ENCODE assay signal across 17 cellular contexts in genomic region chr2:121382744-121383143, GRCh38.
A peak's percentile ranks its signal among the peaks of the same experiment; 100 is the strongest.
DNase-seq lines count a peak whose midpoint lies in the region; ATAC-seq, FAIRE-seq and TF ChIP-seq lines count a peak whose summit lies in the region.
"Had no signal": no experiment of that assay in that cellular context is flagged by ENCODE, and none has a peak within 500 bp of the region (broad histone marks: within the 10 kb centered on the region; RNA-seq: fewer than 3 reads in every experiment).

No MANE protein-coding gene starts in this region.

- peaks cover 3% of the 10 kb centered on the region for H4K20me1 ChIP-seq in astrocyte (ENCODE audit: insufficient read depth, low read length)

- H3K4me1 ChIP-seq in astrocyte (ENCODE audit: insufficient read depth, low read length) (peaks cover 7% of the 10 kb centered on the region), body of pancreas (no peaks in the 10 kb centered on the region)
- H3K4me1 ChIP-seq: pancreas had no signal

- CTCF ChIA-PET in AG04450 (lab: Charles Lee) = interaction anchor here (3.1 kb wide), 1 partner anchor 19 kb away, joined by 10 read pairs; no protein-coding TSS in a partner anchor

- ATAC-seq in GM19351 (IDR thresholded peaks at IDR 0.05; ENCODE audit: unreplicated experiment) = peak; percentile 68
- no peak for ATAC-seq in HG03565 (IDR thresholded peaks at IDR 0.05; ENCODE audit: unreplicated experiment)
- no peak for ATAC-seq in body of pancreas
- ATAC-seq: activated naive CD8-positive, alpha-beta T cell treated with anti-CD3 and anti-CD28 coated beads, Interleukin-2, amount 50 U/mL, for 24 hours; pancreas had no signal

- H3K9me3 ChIP-seq in AG04450 (ENCODE audit: control insufficient read depth, insufficient read depth, low read length) (no peaks in the 10 kb centered on the region), astrocyte (ENCODE audit: insufficient read depth, low read depth, low read length) (no peaks in the 10 kb centered on the region), body of pancreas (no peaks in the 10 kb centered on the region)
- H3K9me3 ChIP-seq: MG63, pancreas had no signal

- H3K27ac ChIP-seq in AG04450 (ENCODE audit: low read depth, low read length) (no peak overlapping the region), astrocyte (ENCODE audit: low read depth, low read length) (no peak overlapping the region), body of pancreas (no peak overlapping the region)
- H3K27ac ChIP-seq: pancreas had no signal

- peak; percentile 13 for FAIRE-seq in astrocyte (lab: Jason Lieb, UNC)
- FAIRE-seq: pancreas had no signal

- H3K9ac ChIP-seq in astrocyte (ENCODE audit: low read length) = no peak overlapping the region

- H3K4me3 ChIP-seq in AG04450 (ENCODE audit: low read depth, low read length) = no peak overlapping the region
- no peak overlapping the region for H3K4me3 ChIP-seq in astrocyte (ENCODE audit: insufficient read depth, low read depth, low read length)
- H3K4me3 ChIP-seq in body of pancreas = no peak overlapping the region
- H3K4me3 ChIP-seq: lung, MG63, pancreas had no signal

- POLR2A ChIA-PET in AG04450 (lab: Yijun Ruan, JAX) = no interaction called here

- H3K27ac Mint-ChIP-seq in astrocyte (ENCODE audit: unreplicated experiment) = no peak overlapping the region

- DNase-seq in AG04450 (ENCODE audit: low read depth, low spot score) = no peak
- no peak for DNase-seq in astrocyte (ENCODE audit: low read depth)
- DNase-seq in iris pigment epithelial cell (ENCODE audit: low read depth) = peak; percentile 29
- DNase-seq in posterior vena cava (ENCODE audit: low spot score) = no peak
- no peak for DNase-seq in NCI-H446 treated with DMSO at 0.1 percent for 48 hours (lab: John Stamatoyannopoulos, UW)
- DNase-seq in body of pancreas = no peak
- DNase-seq: activated CD8-positive, alpha-beta memory T cell treated with anti-CD3 and anti-CD28 coated beads, Interleukin-2, amount 50 U/mL, for 4 hours; activated naive CD8-positive, alpha-beta T cell treated with anti-CD3 and anti-CD28 coated beads, Interleukin-2, amount 50 U/mL, for 24 hours; MG63; NCI-H226; pancreas; Right ventricle myocardium superior; stimulated activated naive CD4-positive, alpha-beta T cell treated with Interleukin-2 at 50 U/mL for 16 hours had no signal

- H3K27me3 Mint-ChIP-seq in astrocyte (ENCODE audit: low read depth, unreplicated experiment) = no peaks in the 10 kb centered on the region
- H3K27me3 Mint-ChIP-seq: activated naive CD8-positive, alpha-beta T cell treated with anti-CD3 and anti-CD28 coated beads, Interleukin-2, amount 50 U/mL, for 24 hours had no signal

- H3K36me3 Mint-ChIP-seq in astrocyte (ENCODE audit: low read depth, unreplicated experiment) = peaks cover 22% of the 10 kb centered on the region

- peak; percentile 39 for TF ChIP-seq CTCF in AG04450 (IDR thresholded peaks at IDR 0.05; ENCODE audit: low read depth, low read length)
- peak; percentile 6 for TF ChIP-seq CTCF in astrocyte (IDR thresholded peaks at IDR 0.05; ENCODE audit: insufficient read depth, low read depth, low read length)
- TF ChIP-seq CTCF in body of pancreas (IDR thresholded peaks at IDR 0.05) = no peak

- no peak overlapping the region for H3K4me3 Mint-ChIP-seq in astrocyte (ENCODE audit: unreplicated experiment)
- H3K4me3 Mint-ChIP-seq: activated naive CD8-positive, alpha-beta T cell treated with anti-CD3 and anti-CD28 coated beads, Interleukin-2, amount 50 U/mL, for 24 hours; CD14-positive monocyte had no signal

- no peaks in the 10 kb centered on the region for H3K9me3 Mint-ChIP-seq in astrocyte (ENCODE audit: unreplicated experiment)
- H3K9me3 Mint-ChIP-seq: activated naive CD8-positive, alpha-beta T cell treated with anti-CD3 and anti-CD28 coated beads, Interleukin-2, amount 50 U/mL, for 24 hours; CD14-positive monocyte had no signal

- intact Hi-C loops in posterior vena cava (cut with DNase I) (loop anchor here in 1 of 2 donors (10.0 kb wide), 1 partner anchor 608 kb away; no protein-coding TSS in a partner anchor), body of pancreas (cut with DNase I) (no loop called here)

- TF ChIP-seq POLR2A in body of pancreas (IDR thresholded peaks at IDR 0.05) = no peak

- H3K27me3 ChIP-seq in AG04450 (ENCODE audit: control insufficient read depth, insufficient read depth, low read length) = no peaks in the 10 kb centered on the region
- H3K27me3 ChIP-seq in astrocyte (ENCODE audit: insufficient read depth, low read length) = no peaks in the 10 kb centered on the region
- no peaks in the 10 kb centered on the region for H3K27me3 ChIP-seq in body of pancreas
- H3K27me3 ChIP-seq: MG63, pancreas had no signal

- peaks cover 10% of the 10 kb centered on the region for H3K36me3 ChIP-seq in astrocyte (ENCODE audit: insufficient read depth, low read length)
- peaks cover 17 to 23% of the 10 kb centered on the region in 2 donors for H3K36me3 ChIP-seq in body of pancreas (replicated peaks in 1 of 2; ENCODE audit: insufficient read depth in 1 of 2, low read depth in 2 of 2)

- no peak overlapping the region for H3K4me2 ChIP-seq in astrocyte (ENCODE audit: low read length)

- H3K4me1 Mint-ChIP-seq in astrocyte (ENCODE audit: low read depth, unreplicated experiment) = peaks cover 26% of the 10 kb centered on the region
- H3K4me1 Mint-ChIP-seq: CD14-positive monocyte had no signal

- H2AFZ ChIP-seq in astrocyte (ENCODE audit: low read depth, low read length) = no peak overlapping the region

- H3K79me2 ChIP-seq in astrocyte (ENCODE audit: insufficient read depth, low read length) = no peaks in the 10 kb centered on the region

- 87 to 100% methylated on average over 4 of the region's 4 CpGs for WGBS in body of pancreas, 2 donors

Comparison
In these comparisons a context has a peak if more than half of its experiments do, and no peak if none do; other contexts are left out.
1. CTCF ChIP-seq: peak in AG04450 (single experiment) and astrocyte (single experiment); none in body of pancreas (0 of 7).